8 cellular contexts compared by ENCODE assay signal in genomic region chr11:35035894-35036408, GRCh38.
DNase-seq lines count a peak whose midpoint lies in the region; FAIRE-seq and TF ChIP-seq lines count a peak whose summit lies in the region.

No MANE protein-coding gene starts in this region.

- FAIRE-seq in H54 (lab: Jason Lieb, UNC), result peak; percentile 60

- TF ChIP-seq CTCF in DOHH2 (IDR thresholded peaks at IDR 0.05; ENCODE audit: low read depth, low read length, poor library complexity, severe bottlenecking) (no peak), GM10248 (IDR thresholded peaks at IDR 0.05; ENCODE audit: control extremely low read depth, extremely low read depth, low read depth, missing control alignments) (no peak), thyroid gland (IDR thresholded peaks at IDR 0.05) (no peak)

- no peaks in the 10 kb centered on the region for H3F3A ChIP-seq in DOHH2 (ENCODE audit: control insufficient read depth, insufficient read depth)

- CTCF ChIA-PET in GM10248 (lab: Yijun Ruan, JAX), result interaction anchor here (1.3 to 2.2 kb wide), 6 partner anchors 14 to 93 kb away, joined by 3 to 9 read pairs (median 4); no protein-coding TSS in a partner anchor

- H3K27ac ChIP-seq in DOHH2 (ENCODE audit: low read depth, low read length) (no peak overlapping the region), SJCRH30 (peak overlapping the region; percentile 11; the same call in 1 of the 2 replicates), thyroid gland (no peak overlapping the region)

- no peaks in the 10 kb centered on the region for H3K9me2 ChIP-seq in DOHH2 (replicated peaks; ENCODE audit: control insufficient read depth, low read length)

- POLR2A ChIA-PET in GM10248 (lab: Yijun Ruan, JAX), result interaction anchor here (0.6 to 1.2 kb wide), 2 partner anchors 92 to 1980 kb away, joined by 3 to 4 read pairs; no protein-coding TSS in a partner anchor

- TF ChIP-seq POLR2A in H54 (IDR thresholded peaks at IDR 0.05; ENCODE audit: low read depth, low read length), result no peak
- TF ChIP-seq POLR2A in thyroid gland (IDR thresholded peaks at IDR 0.05), result no peak

- H4K20me1 ChIP-seq in DOHH2 (ENCODE audit: control insufficient read depth, insufficient read depth, low read depth, low read length), result no peaks in the 10 kb centered on the region

- H3K4me1 ChIP-seq in DOHH2 (ENCODE audit: control insufficient read depth, low read length) (peaks cover 22% of the 10 kb centered on the region), SJCRH30 (peaks cover 22% of the 10 kb centered on the region), thyroid gland (peaks cover 0 to 14% of the 10 kb centered on the region in 2 donors)

- H3K36me3 ChIP-seq in DOHH2 (ENCODE audit: control insufficient read depth, low read length) (no peaks in the 10 kb centered on the region), SJCRH30 (no peaks in the 10 kb centered on the region), thyroid gland (no peaks in the 10 kb centered on the region)

- intact Hi-C loops in thyroid gland (cut with DNase I), result no loop called here

- H3K27me3 ChIP-seq in DOHH2 (ENCODE audit: control insufficient read depth, low read length) (peaks cover 10% of the 10 kb centered on the region), SJCRH30 (no peaks in the 10 kb centered on the region), thyroid gland (no peaks in the 10 kb centered on the region)

- DNase-seq in H54 (ENCODE audit: insufficient read length, low spot score) (peak; percentile 39), SJCRH30 (peak; percentile 52 to 76), hepatic stellate cell (ENCODE audit: low spot score) (peak; percentile 40), GM10248 (ENCODE audit: extremely low spot score) (no peak), thyroid gland (no peak), NCI-H345 treated with DMSO at 0.1 percent for 48 hours (lab: John Stamatoyannopoulos, UW; ENCODE audit: unreplicated experiment) (no peak)
- no peak for DNase-seq in activated CD8-positive, alpha-beta memory T cell treated with anti-CD3 and anti-CD28 coated beads, Interleukin-2, amount 50 U/mL, for 4 hours

- 86 to 92% methylated on average over 3 of the region's 3 CpGs for WGBS in thyroid gland, 2 donors

- H3K79me2 ChIP-seq in DOHH2 (ENCODE audit: control insufficient read depth, low read length), result no peaks in the 10 kb centered on the region

- 0 out of 2 replicates have a peak overlapping the region, but pooled peaks have one; percentile 6 for H3K4me3 ChIP-seq in DOHH2 (ENCODE audit: low read length)
- no peak overlapping the region for H3K4me3 ChIP-seq in SJCRH30
- no peak overlapping the region for H3K4me3 ChIP-seq in thyroid gland (replicated peaks in 1 of 3)

- H3K4me2 ChIP-seq in DOHH2 (ENCODE audit: low read length), result 0 out of 2 replicates have a peak overlapping the region, but pooled peaks have one; percentile 15

- H3K9me3 ChIP-seq in DOHH2 (ENCODE audit: control insufficient read depth, insufficient read depth, low read length) (no peaks in the 10 kb centered on the region), SJCRH30 (replicated peaks) (no peaks in the 10 kb centered on the region), thyroid gland (no peaks in the 10 kb centered on the region)

Comparison
In these comparisons a context has a peak if more than half of its experiments do, and no peak if none do; other contexts are left out.
1. DNase-seq: peak in H54 (single experiment), SJCRH30 (2 of 2) and hepatic stellate cell (single experiment); none in GM10248 (single experiment), thyroid gland (0 of 2), activated CD8-positive, alpha-beta memory T cell treated with anti-CD3 and anti-CD28 coated beads, Interleukin-2, amount 50 U/mL, for 4 hours (single experiment) and NCI-H345 treated with DMSO at 0.1 percent for 48 hours (single experiment).